In the genomic region with DNA sequence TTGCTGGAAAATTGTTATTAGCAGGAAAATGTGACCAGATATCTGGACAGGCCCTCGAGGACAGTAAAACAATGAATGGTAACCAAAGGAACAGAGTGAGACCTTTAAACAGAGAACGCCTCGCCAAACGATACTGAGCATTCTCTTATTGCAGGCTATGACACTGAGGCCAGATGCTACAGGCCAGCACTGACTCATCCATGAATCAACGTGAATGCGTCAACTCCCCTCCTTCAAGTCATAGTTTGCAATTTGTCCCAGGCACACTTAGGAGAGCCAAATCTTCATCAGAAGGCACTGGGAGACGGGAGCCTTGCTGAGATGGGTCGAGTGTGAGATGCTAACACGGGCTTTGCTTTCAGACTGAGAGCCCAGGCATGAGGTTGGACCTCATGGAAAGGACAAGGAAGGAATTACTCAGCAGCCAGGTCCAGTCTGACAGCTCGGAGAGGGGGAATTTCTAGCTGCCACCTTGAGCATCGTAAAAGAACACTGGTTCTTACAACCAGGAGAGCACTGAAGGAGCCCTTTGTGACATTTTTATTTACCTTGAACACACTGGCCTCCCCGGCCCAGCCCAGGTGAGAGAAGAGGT, we compare ENCODE assay signal across 11 cellular contexts.
DNase-seq lines count a peak whose midpoint lies in the region; ATAC-seq and TF ChIP-seq lines count a peak whose summit lies in the region.
"Had no signal": no experiment of that assay in that cellular context is flagged by ENCODE, and none has a peak within 500 bp of the region (broad histone marks: within the 10 kb centered on the region; RNA-seq: fewer than 3 reads in every experiment).

No MANE protein-coding gene starts in this region.

- peaks cover 3 to 36% of the 10 kb centered on the region in 2 experiments; a peak in 2 of 4 replicates for H3K4me1 ChIP-seq in HCT116 (ENCODE audit: control insufficient read depth in 1 of 2, insufficient read depth in 2 of 2, low read length in 2 of 2)
- peaks cover 11% of the 10 kb centered on the region for H3K4me1 ChIP-seq in suprapubic skin

- H3K36me3 ChIP-seq in HCT116 (ENCODE audit: control insufficient read depth in 1 of 2, insufficient read depth in 2 of 2, low read length in 2 of 2) (no peaks in the 10 kb centered on the region), suprapubic skin (no peaks in the 10 kb centered on the region)

- H3K4me3 ChIP-seq in HCT116 (replicated peaks in 1 of 2; ENCODE audit: low read depth in 1 of 2, low read length in 2 of 2) (no peak overlapping the region), fibroblast of villous mesenchyme (ENCODE audit: low read depth, low read length) (no peak overlapping the region), suprapubic skin (no peak overlapping the region)

- 58% methylated on average over 12 of the region's 12 CpGs for WGBS in suprapubic skin

- H3K9ac ChIP-seq in HCT116 (ENCODE audit: low read length) = peak overlapping the region; percentile 16; the same call in 1 of the 2 replicates
- H3K9ac ChIP-seq: KMS-11 had no signal

- H3K27ac ChIP-seq in HCT116 (ENCODE audit: low read depth, low read length) (no peak overlapping the region), suprapubic skin (peak overlapping the region; percentile 61)
- H3K27ac ChIP-seq: KMS-11, VCaP had no signal

- H2AFZ ChIP-seq in HCT116 (ENCODE audit: low read depth, low read length, poor library complexity, severe bottlenecking) = no peak overlapping the region

- H3K27ac Mint-ChIP-seq in activated T-cell treated with anti-CD3 and anti-CD28 coated beads, Interleukin-2, amount 50 U/mL, for 24 hours = no peak overlapping the region

- H3K4me1 Mint-ChIP-seq in activated T-cell treated with anti-CD3 and anti-CD28 coated beads, Interleukin-2, amount 50 U/mL, for 24 hours (ENCODE audit: low read depth) = peaks cover 5% of the 10 kb centered on the region

- peak; percentile 90 for ATAC-seq in HCT116

- H3K4me2 ChIP-seq in HCT116 (ENCODE audit: low read length) = peak overlapping the region; percentile 55
- H3K4me2 ChIP-seq: KMS-11 had no signal

- intact Hi-C loops in HCT116 (cut with micrococcal nuclease) = no loop called here

- no peaks in the 10 kb centered on the region for H3K36me3 Mint-ChIP-seq in activated T-cell treated with anti-CD3 and anti-CD28 coated beads, Interleukin-2, amount 50 U/mL, for 24 hours (ENCODE audit: low read depth)

- no peak for TF ChIP-seq RAD21 in HCT116 (IDR thresholded peaks at IDR 0.05; ENCODE audit: low read depth)

- CTCF ChIA-PET in HCT116 (lab: Charles Lee) = no interaction called here

- H3K9me2 ChIP-seq in HCT116 (ENCODE audit: insufficient read depth) = no peaks in the 10 kb centered on the region

- RAD21 ChIA-PET in HCT116 (lab: Charles Lee; ENCODE audit: low non-redundant PET in 1 of 2, low total read pairs in 2 of 2, uncharacterized antibody in 2 of 2, unreplicated experiment in 2 of 2) = no interaction called here

- TF ChIP-seq EP300 in suprapubic skin (IDR thresholded peaks at IDR 0.05) = no peak

- TF ChIP-seq CTCF in HCT116 (IDR thresholded peaks at IDR 0.05 in 2 of 3, conservative IDR thresholded peaks at IDR 0.05 in 1 of 3; ENCODE audit: borderline replicate concordance in 1 of 3, insufficient read depth in 1 of 3, low read depth in 2 of 3, low read length in 2 of 3) (no peak), fibroblast of villous mesenchyme (IDR thresholded peaks at IDR 0.05; ENCODE audit: insufficient read depth, low read depth, low read length) (no peak), suprapubic skin (IDR thresholded peaks at IDR 0.05) (no peak)

- H3K27me3 ChIP-seq in HCT116 (ENCODE audit: insufficient read depth, low read length) (no peaks in the 10 kb centered on the region), suprapubic skin (no peaks in the 10 kb centered on the region)

- H3K79me2 ChIP-seq in HCT116 (ENCODE audit: insufficient read depth, low read length) = no peaks in the 10 kb centered on the region

- no peak for TF ChIP-seq POLR2A in HCT116 (IDR thresholded peaks at IDR 0.05; ENCODE audit: borderline replicate concordance, extremely low read depth, insufficient read depth, insufficient read length)
- no peak for TF ChIP-seq POLR2A in suprapubic skin (IDR thresholded peaks at IDR 0.05)

- peaks cover 6% of the 10 kb centered on the region for H3K27me3 Mint-ChIP-seq in activated T-cell treated with anti-CD3 and anti-CD28 coated beads, Interleukin-2, amount 50 U/mL, for 24 hours

- H3K9me3 ChIP-seq in HCT116 (ENCODE audit: control insufficient read depth in 1 of 2, insufficient read depth in 1 of 2, low read depth in 1 of 2, low read length in 2 of 2) = no peaks in the 10 kb centered on the region
- no peaks in the 10 kb centered on the region for H3K9me3 ChIP-seq in suprapubic skin

- no peaks in the 10 kb centered on the region for H4K20me1 ChIP-seq in HCT116 (ENCODE audit: insufficient read depth)

- BruUV-seq in HCT116 (replicated peaks; lab: Mats Ljungman, UMichigan) = no TSS peak

- no peak overlapping the region for H3K4me3 Mint-ChIP-seq in activated T-cell treated with anti-CD3 and anti-CD28 coated beads, Interleukin-2, amount 50 U/mL, for 24 hours

- peaks cover 6% of the 10 kb centered on the region for H3K9me3 Mint-ChIP-seq in activated T-cell treated with anti-CD3 and anti-CD28 coated beads, Interleukin-2, amount 50 U/mL, for 24 hours

- peak; percentile 81 for DNase-seq in HCT116 (ENCODE audit: low read depth, low spot score)
- DNase-seq in SW480 (ENCODE audit: low spot score) = peak; percentile 41
- peak; percentile 17 for DNase-seq in fibroblast of villous mesenchyme (ENCODE audit: low read depth)
- no peak for DNase-seq in suprapubic skin (ENCODE audit: low spot score in 2 of 2)
- no peak for DNase-seq in activated T-cell treated with anti-CD3 and anti-CD28 coated beads, Interleukin-2, amount 50 U/mL, for 24 hours
- no peak for DNase-seq in NCI-H146 (lab: John Stamatoyannopoulos, UW)
- no peak for DNase-seq in NCI-H2029 treated with DMSO at 0.1 percent for 48 hours (lab: John Stamatoyannopoulos, UW)
- DNase-seq: effector memory CD4-positive, alpha-beta T cell; RPMI8226 had no signal

- POLR2A ChIA-PET in HCT116 (lab: Charles Lee) = no interaction called here

TF ChIP-seq in HCT116, 20 proteins besides CTCF, POLR2A, EP300 and RAD21:
- TF ChIP-seq POLR2AphosphoS5 (IDR thresholded peaks at IDR 0.05; ENCODE audit: low read depth, low read length) (peak; percentile 38; the same call in 1 of the 2 replicates), ZFX (IDR thresholded peaks at IDR 0.05) (no peak), SP1 (IDR thresholded peaks at IDR 0.05; ENCODE audit: low read depth) (peak; percentile 69), FOSL1 (IDR thresholded peaks at IDR 0.05; ENCODE audit: low read depth) (peak; percentile 90), JUND (IDR thresholded peaks at IDR 0.05) (peak; percentile 77), EGR1 (IDR thresholded peaks at IDR 0.05; ENCODE audit: low read depth) (no peak), CBX3 (IDR thresholded peaks at IDR 0.05; ENCODE audit: low read depth) (peak; percentile 58; the same call in 1 of the 2 replicates)
- TF ChIP-seq, protein P1, sequence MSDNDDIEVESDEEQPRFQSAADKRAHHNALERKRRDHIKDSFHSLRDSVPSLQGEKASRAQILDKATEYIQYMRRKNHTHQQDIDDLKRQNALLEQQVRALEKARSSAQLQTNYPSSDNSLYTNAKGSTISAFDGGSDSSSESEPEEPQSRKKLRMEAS (IDR thresholded peaks at IDR 0.05) = peak; percentile 80

Comparison
In these comparisons a context has a peak if more than half of its experiments do, and no peak if none do; other contexts are left out.
1. DNase-seq: peak in HCT116 (single experiment), SW480 (single experiment) and fibroblast of villous mesenchyme (single experiment); none in suprapubic skin (0 of 2), activated T-cell treated with anti-CD3 and anti-CD28 coated beads, Interleukin-2, amount 50 U/mL, for 24 hours (single experiment), NCI-H146 (single experiment) and NCI-H2029 treated with DMSO at 0.1 percent for 48 hours (single experiment).